Comparison of ENCODE assay signal across 8 cellular contexts in the genomic region with DNA sequence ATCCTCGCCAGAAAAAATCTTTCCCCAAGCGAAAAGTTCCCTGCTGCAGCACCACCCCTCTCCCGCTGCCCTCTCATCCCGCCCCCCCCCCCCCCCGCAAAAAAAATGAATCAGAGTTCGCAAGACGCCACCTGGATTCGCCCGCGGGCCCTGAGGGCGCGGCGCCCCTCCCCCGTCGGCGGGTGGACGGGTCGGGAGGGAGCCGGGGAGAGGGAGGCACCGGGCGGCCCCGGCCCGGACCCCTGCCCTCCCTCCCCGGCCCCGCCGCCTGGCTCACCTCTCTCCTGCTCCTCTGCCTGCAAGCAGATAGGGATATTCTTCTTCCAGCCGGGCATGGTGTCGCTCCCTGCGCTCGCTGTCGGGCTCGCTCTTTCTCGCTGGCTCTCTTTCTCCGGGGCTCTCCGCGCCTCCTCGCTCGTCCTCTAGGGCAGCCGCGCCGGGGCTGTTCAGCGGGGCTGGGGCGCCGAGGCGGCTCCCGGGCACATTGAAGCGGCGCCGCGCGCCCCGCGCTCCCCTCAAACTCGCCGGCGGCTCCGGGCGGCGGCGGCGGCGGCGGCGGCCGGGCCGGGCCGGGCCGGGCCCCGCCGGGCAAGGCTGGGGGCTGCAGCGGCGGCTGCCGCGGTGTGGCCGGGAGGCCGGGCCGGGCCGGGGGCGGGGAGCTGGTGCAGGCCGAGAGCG.
DNase-seq lines count a peak whose midpoint lies in the region; ATAC-seq, FAIRE-seq and TF ChIP-seq lines count a peak whose summit lies in the region.

No MANE protein-coding gene starts in this region.

- dilution Hi-C loops in keratinocyte (cut with MboI; ENCODE audit: extremely low pct_ligation_motif_present, low sequenced_read_pairs): no loop called here

- H3K27me3 ChIP-seq in brain microvascular endothelial cell (replicated peaks) (peaks cover 14% of the 10 kb centered on the region), keratinocyte (ENCODE audit: control insufficient read depth, extremely low read depth, insufficient read depth, low read length) (no peaks in the 10 kb centered on the region)

- TF ChIP-seq CTCF in brain microvascular endothelial cell (IDR thresholded peaks at IDR 0.05; ENCODE audit: low read depth, low read length, missing control alignments) (peak; percentile 3), keratinocyte (optimal IDR thresholded peaks at IDR 0.05 in 1 of 3, IDR thresholded peaks at IDR 0.05 in 1 of 3, conservative IDR thresholded peaks at IDR 0.05 in 1 of 3; ENCODE audit: extremely low read depth in 1 of 3, insufficient read depth in 2 of 3, low read length in 3 of 3) (no peak)

- peaks cover 12% of the 10 kb centered on the region for H3K79me2 ChIP-seq in keratinocyte (ENCODE audit: control insufficient read depth, insufficient read depth, low read length)

- in situ Hi-C loops in brain microvascular endothelial cell (cut with HindIII; ENCODE audit: low pct_ligation_motif_present, low sequenced_read_pairs): no loop called here

- peak; percentile 54 for ATAC-seq in GM21390 (IDR thresholded peaks at IDR 0.05; ENCODE audit: unreplicated experiment)

- DNase-seq in DMS53 (lab: John Stamatoyannopoulos, UW): peak; percentile 82
- peak; percentile 34 for DNase-seq in HuH-7.5 (ENCODE audit: low spot score)
- DNase-seq in SW480 (ENCODE audit: low spot score): peak; percentile 57
- DNase-seq in brain microvascular endothelial cell: no peak
- no peak for DNase-seq in keratinocyte (ENCODE audit: low read depth, low spot score)
- peak; percentile 49 for DNase-seq in stimulated activated CD4-positive, alpha-beta T cell treated with anti-CD3 and anti-CD28 coated beads, Interleukin-4, amount 100 ng/mL, for 1 hour
- DNase-seq in effector CD8-positive, alpha-beta T cell (lab: John Stamatoyannopoulos, UW): no peak

- H2AFZ ChIP-seq in keratinocyte (ENCODE audit: control insufficient read depth, low read length): peak overlapping the region; percentile 52

- no peaks in the 10 kb centered on the region for H4K20me1 ChIP-seq in keratinocyte (ENCODE audit: control insufficient read depth, extremely low read depth, insufficient read depth, low read length)

- H3K4me3 ChIP-seq in brain microvascular endothelial cell (ENCODE audit: low read depth, low read length) (peak overlapping the region; percentile 58), keratinocyte (ENCODE audit: control insufficient read depth in 2 of 3, extremely low read depth in 1 of 3, insufficient read depth in 2 of 3, low read depth in 1 of 3, low read length in 3 of 3) (peak overlapping the region; percentile 77 to 82 (median 79))

- no peak overlapping the region for H3K27ac ChIP-seq in brain microvascular endothelial cell
- H3K27ac ChIP-seq in keratinocyte (ENCODE audit: control insufficient read depth, insufficient read depth, low read length): peak overlapping the region; percentile 80

- peaks cover 22% of the 10 kb centered on the region for H3K4me1 ChIP-seq in keratinocyte (ENCODE audit: control insufficient read depth, extremely low read depth, insufficient read depth, low read length)

- no peaks in the 10 kb centered on the region for H3K9me3 ChIP-seq in keratinocyte (ENCODE audit: control insufficient read depth, low read depth, low read length)

- H3K36me3 ChIP-seq in brain microvascular endothelial cell (replicated peaks): no peaks in the 10 kb centered on the region
- no peaks in the 10 kb centered on the region for H3K36me3 ChIP-seq in keratinocyte (ENCODE audit: control insufficient read depth in 2 of 2, extremely low read depth in 1 of 2, insufficient read depth in 2 of 2, low read length in 2 of 2)

- peak overlapping the region; percentile 86 for H3K9ac ChIP-seq in keratinocyte (ENCODE audit: control insufficient read depth, extremely low read depth, insufficient read depth, low read length)

- no peaks in the 10 kb centered on the region for H3K9me1 ChIP-seq in keratinocyte (ENCODE audit: control insufficient read depth, extremely low read depth, insufficient read depth, low read length)

- H3K4me2 ChIP-seq in keratinocyte (ENCODE audit: control insufficient read depth, extremely low read depth, insufficient read depth, low read depth, low read length): peak overlapping the region; percentile 99

- no peak for FAIRE-seq in keratinocyte (lab: Jason Lieb, UNC)

Comparison
In these comparisons a context has a peak if more than half of its experiments do, and no peak if none do; other contexts are left out.
1. DNase-seq: peak in DMS53 (single experiment), HuH-7.5 (single experiment), SW480 (single experiment) and stimulated activated CD4-positive, alpha-beta T cell treated with anti-CD3 and anti-CD28 coated beads, Interleukin-4, amount 100 ng/mL, for 1 hour (single experiment); none in brain microvascular endothelial cell (single experiment), keratinocyte (single experiment) and effector CD8-positive, alpha-beta T cell (single experiment).